ENCODE assay signal across 25 cellular contexts in genomic region chrX:86044210-86044609, GRCh38.
"Had no signal": no experiment of that assay in that cellular context is flagged by ENCODE, and none has a peak within 500 bp of the region (broad histone marks: within the 10 kb centered on the region; RNA-seq: fewer than 3 reads in every experiment).

No MANE protein-coding gene starts in this region.

- H3K4me3 ChIP-seq: colonic mucosa, esophagus muscularis mucosa, gastroesophageal sphincter, heart right ventricle, left lung, lower lobe of right lung, mucosa of descending colon had no signal

- ATAC-seq: foreskin keratinocyte, gastroesophageal sphincter, heart right ventricle, left cardiac atrium, left lung, left ventricle myocardium superior, lower lobe of right lung, mucosa of descending colon had no signal

- H3K27me3 Mint-ChIP-seq: naive B cell had no signal

- H3K4me1 ChIP-seq: colonic mucosa, foreskin keratinocyte, lower lobe of right lung had no signal

- H3K27ac Mint-ChIP-seq: mesothelial cell of epicardium had no signal

- H3K9me3 ChIP-seq: colonic mucosa, esophagus muscularis mucosa, gastroesophageal sphincter, heart right ventricle, left lung, lower lobe of right lung, mucosa of descending colon had no signal

- H3K4me3 Mint-ChIP-seq: mesothelial cell of epicardium had no signal

- DNase-seq: colonic mucosa; cortex of kidney; dermis blood vessel endothelial cell; dorsolateral prefrontal cortex; effector CD4-positive, alpha-beta T cell; effector memory CD4-positive, alpha-beta T cell; foreskin keratinocyte; glutamatergic neuron; head of caudate nucleus; heart right ventricle; hippocampal formation; left cardiac atrium; left lung; left ventricle myocardium superior; lower lobe of right lung; mesenchymal stem cell; mucosa of descending colon; naive B cell had no signal

- H3K27me3 ChIP-seq: colonic mucosa, esophagus muscularis mucosa, foreskin keratinocyte, gastroesophageal sphincter had no signal

- H3K27ac ChIP-seq: colonic mucosa, dorsolateral prefrontal cortex, esophagus muscularis mucosa, foreskin keratinocyte, gastroesophageal sphincter, heart right ventricle, left lung, lower lobe of right lung had no signal

- H3K36me3 Mint-ChIP-seq: naive B cell had no signal

- H3K36me3 ChIP-seq: colonic mucosa, esophagus muscularis mucosa, gastroesophageal sphincter, heart right ventricle, left lung, lower lobe of right lung had no signal

- FAIRE-seq: endothelial cell of umbilical vein, frontal cortex, islet of Langerhans, keratinocyte had no signal
